12 cellular contexts compared by ENCODE assay signal in genomic region chr18:3513481-3513880, GRCh38.
DNase-seq lines count a peak whose midpoint lies in the region; ATAC-seq and TF ChIP-seq lines count a peak whose summit lies in the region.
"Had no signal": no experiment of that assay in that cellular context is flagged by ENCODE, and none has a peak within 500 bp of the region (broad histone marks: within the 10 kb centered on the region; RNA-seq: fewer than 3 reads in every experiment).

No MANE protein-coding gene starts in this region.

- intact Hi-C loops in stomach (cut with DNase I; ENCODE audit: low total_unique reads), result no loop called here

- no peak for TF ChIP-seq CTCF in stomach (IDR thresholded peaks at IDR 0.05)
- no peak for TF ChIP-seq CTCF in foreskin fibroblast (IDR thresholded peaks at IDR 0.05; ENCODE audit: low read depth, low read length)

- no peaks in the 10 kb centered on the region for H3K36me3 ChIP-seq in stomach
- H3K36me3 ChIP-seq: HAP-1, suprapubic skin had no signal

- H3K27me3 ChIP-seq in stomach, result no peaks in the 10 kb centered on the region
- H3K27me3 ChIP-seq: suprapubic skin had no signal

- H3K4me3 ChIP-seq in stomach, result no peak overlapping the region
- H3K4me3 ChIP-seq in foreskin fibroblast (ENCODE audit: low read depth in 1 of 2, low read length in 2 of 2), result no peak overlapping the region
- H3K4me3 ChIP-seq: HAP-1, mucosa of descending colon, suprapubic skin had no signal

- TF ChIP-seq EP300 in stomach (IDR thresholded peaks at IDR 0.05), result no peak

- no peaks in the 10 kb centered on the region for H3K9me3 ChIP-seq in stomach
- H3K9me3 ChIP-seq: HAP-1, mucosa of descending colon, suprapubic skin had no signal

- peak overlapping the region; percentile 65 for H3K27ac ChIP-seq in caudate nucleus (ENCODE audit: low read depth, low read length)
- no peak overlapping the region for H3K27ac ChIP-seq in stomach
- H3K27ac ChIP-seq: suprapubic skin had no signal

- ATAC-seq in GM18867 (IDR thresholded peaks at IDR 0.05; ENCODE audit: unreplicated experiment), result peak; percentile 60
- peak; percentile 81 for ATAC-seq in GM21717 (IDR thresholded peaks at IDR 0.05; ENCODE audit: unreplicated experiment)
- peak; percentile 90 for ATAC-seq in HG03159 (IDR thresholded peaks at IDR 0.05; ENCODE audit: unreplicated experiment)
- ATAC-seq: mucosa of descending colon had no signal

- H3K4me1 ChIP-seq in stomach, result peaks cover 0 to 10% (median 6%) of the 10 kb centered on the region in 4 donors

- WGBS in stomach, 5 donors, result 83 to 97% (median 94%) methylated on average over 1 of the region's 1 CpG

- TF ChIP-seq POLR2A in stomach (IDR thresholded peaks at IDR 0.05), result no peak

- peak in 4 of 61 donors; percentile 7 to 71 (median 28) for DNase-seq in caudate nucleus (lab: John Stamatoyannopoulos, UW)
- DNase-seq in stomach, result no peak
- DNase-seq in SIG-M5 (lab: John Stamatoyannopoulos, UW), result no peak
- no peak for DNase-seq in foreskin fibroblast
- DNase-seq in HPDE6-E6E7 (ENCODE audit: extremely low spot score), result no peak
- DNase-seq: activated naive CD8-positive, alpha-beta T cell treated with anti-CD3 and anti-CD28 coated beads for 36 hours; mucosa of descending colon had no signal
